2 cellular contexts compared by ENCODE assay signal in the genomic region with DNA sequence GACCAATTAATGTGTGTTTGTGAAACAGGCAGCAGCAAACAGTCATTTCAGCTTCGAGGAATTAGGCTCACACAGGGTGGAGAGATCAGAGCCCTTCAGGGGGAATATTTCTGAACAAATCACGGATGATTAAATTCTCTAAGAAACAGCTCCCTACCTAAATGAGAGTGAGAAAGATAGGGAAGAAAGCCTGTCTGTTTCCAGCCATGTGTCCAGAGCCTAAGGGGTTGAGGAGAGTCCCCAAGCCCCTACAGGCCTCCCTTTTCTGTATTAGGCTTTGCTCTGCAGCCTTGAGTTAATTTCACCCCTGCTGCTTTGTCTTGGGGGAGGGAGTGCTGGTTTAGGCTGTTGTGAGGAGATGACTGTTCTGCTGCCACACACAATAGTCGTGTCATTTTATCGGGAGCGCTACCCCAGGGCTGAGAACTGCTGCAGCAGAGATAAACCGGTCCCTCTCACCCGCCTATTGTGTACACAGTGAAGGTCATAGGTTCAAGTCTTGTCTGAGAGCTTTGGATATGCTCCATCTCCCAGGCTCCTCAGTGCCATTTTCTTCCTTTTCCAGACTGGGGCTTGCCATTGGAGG.
TF ChIP-seq lines count a peak whose summit lies in the region.

No MANE protein-coding gene starts in this region.

TF ChIP-seq in GM23338, 12 proteins besides CTCF, POLR2A, EP300 and RAD21 (continued from another document):
- no peak for TF ChIP-seq REST (IDR thresholded peaks at IDR 0.05; ENCODE audit: unreplicated experiment)
- TF ChIP-seq EZH2 (IDR thresholded peaks at IDR 0.05; ENCODE audit: low read depth, unreplicated experiment), result no peak
- no peak for TF ChIP-seq EZH2phosphoT487 (IDR thresholded peaks at IDR 0.05; ENCODE audit: unreplicated experiment)
- no peak for TF ChIP-seq ZNF331 (CRISPR knock-in tag; IDR thresholded peaks at IDR 0.05; ENCODE audit: low read depth)
- TF ChIP-seq NANOG (IDR thresholded peaks at IDR 0.05; ENCODE audit: borderline replicate concordance), result no peak
- TF ChIP-seq CREB1 (CRISPR knock-in tag; IDR thresholded peaks at IDR 0.05; ENCODE audit: low read depth), result no peak
- no peak; the same call in 1 of the 2 replicates for TF ChIP-seq POLR2AphosphoS5 (IDR thresholded peaks at IDR 0.05; ENCODE audit: low read depth)
- no peak for TF ChIP-seq JUNB (IDR thresholded peaks at IDR 0.05; ENCODE audit: unreplicated experiment)
- TF ChIP-seq ZNF114 (CRISPR knock-in tag; IDR thresholded peaks at IDR 0.05), result no peak
- TF ChIP-seq, protein P1, sequence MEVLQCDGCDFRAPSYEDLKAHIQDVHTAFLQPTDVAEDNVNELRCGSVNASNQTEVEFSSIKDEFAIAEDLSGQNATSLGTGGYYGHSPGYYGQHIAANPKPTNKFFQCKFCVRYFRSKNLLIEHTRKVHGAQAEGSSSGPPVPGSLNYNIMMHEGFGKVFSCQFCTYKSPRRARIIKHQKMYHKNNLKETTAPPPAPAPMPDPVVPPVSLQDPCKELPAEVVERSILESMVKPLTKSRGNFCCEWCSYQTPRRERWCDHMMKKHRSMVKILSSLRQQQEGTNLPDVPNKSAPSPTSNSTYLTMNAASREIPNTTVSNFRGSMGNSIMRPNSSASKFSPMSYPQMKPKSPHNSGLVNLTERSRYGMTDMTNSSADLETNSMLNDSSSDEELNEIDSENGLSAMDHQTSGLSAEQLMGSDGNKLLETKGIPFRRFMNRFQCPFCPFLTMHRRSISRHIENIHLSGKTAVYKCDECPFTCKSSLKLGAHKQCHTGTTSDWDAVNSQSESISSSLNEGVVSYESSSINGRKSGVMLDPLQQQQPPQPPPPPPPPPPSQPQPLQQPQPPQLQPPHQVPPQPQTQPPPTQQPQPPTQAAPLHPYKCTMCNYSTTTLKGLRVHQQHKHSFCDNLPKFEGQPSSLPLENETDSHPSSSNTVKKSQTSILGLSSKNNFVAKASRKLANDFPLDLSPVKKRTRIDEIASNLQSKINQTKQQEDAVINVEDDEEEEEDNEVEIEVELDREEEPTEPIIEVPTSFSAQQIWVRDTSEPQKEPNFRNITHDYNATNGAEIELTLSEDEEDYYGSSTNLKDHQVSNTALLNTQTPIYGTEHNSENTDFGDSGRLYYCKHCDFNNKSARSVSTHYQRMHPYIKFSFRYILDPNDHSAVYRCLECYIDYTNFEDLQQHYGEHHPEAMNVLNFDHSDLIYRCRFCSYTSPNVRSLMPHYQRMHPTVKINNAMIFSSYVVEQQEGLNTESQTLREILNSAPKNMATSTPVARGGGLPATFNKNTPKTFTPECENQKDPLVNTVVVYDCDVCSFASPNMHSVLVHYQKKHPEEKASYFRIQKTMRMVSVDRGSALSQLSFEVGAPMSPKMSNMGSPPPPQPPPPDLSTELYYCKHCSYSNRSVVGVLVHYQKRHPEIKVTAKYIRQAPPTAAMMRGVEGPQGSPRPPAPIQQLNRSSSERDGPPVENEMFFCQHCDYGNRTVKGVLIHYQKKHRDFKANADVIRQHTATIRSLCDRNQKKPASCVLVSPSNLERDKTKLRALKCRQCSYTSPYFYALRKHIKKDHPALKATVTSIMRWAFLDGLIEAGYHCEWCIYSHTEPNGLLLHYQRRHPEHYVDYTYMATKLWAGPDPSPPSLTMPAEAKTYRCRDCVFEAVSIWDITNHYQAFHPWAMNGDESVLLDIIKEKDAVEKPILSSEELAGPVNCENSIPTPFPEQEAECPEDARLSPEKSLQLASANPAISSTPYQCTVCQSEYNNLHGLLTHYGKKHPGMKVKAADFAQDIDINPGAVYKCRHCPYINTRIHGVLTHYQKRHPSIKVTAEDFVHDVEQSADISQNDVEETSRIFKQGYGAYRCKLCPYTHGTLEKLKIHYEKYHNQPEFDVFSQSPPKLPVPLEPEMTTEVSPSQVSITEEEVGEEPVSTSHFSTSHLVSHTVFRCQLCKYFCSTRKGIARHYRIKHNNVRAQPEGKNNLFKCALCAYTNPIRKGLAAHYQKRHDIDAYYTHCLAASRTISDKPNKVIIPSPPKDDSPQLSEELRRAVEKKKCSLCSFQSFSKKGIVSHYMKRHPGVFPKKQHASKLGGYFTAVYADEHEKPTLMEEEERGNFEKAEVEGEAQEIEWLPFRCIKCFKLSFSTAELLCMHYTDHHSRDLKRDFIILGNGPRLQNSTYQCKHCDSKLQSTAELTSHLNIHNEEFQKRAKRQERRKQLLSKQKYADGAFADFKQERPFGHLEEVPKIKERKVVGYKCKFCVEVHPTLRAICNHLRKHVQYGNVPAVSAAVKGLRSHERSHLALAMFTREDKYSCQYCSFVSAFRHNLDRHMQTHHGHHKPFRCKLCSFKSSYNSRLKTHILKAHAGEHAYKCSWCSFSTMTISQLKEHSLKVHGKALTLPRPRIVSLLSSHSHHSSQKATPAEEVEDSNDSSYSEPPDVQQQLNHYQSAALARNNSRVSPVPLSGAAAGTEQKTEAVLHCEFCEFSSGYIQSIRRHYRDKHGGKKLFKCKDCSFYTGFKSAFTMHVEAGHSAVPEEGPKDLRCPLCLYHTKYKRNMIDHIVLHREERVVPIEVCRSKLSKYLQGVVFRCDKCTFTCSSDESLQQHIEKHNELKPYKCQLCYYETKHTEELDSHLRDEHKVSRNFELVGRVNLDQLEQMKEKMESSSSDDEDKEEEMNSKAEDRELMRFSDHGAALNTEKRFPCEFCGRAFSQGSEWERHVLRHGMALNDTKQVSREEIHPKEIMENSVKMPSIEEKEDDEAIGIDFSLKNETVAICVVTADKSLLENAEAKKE (CRISPR knock-in tag; IDR thresholded peaks at IDR 0.05), result no peak
- TF ChIP-seq STAT1 (IDR thresholded peaks at IDR 0.05; ENCODE audit: unreplicated experiment), result no peak
TF ChIP-seq in GM23338: peak in this region for 0.

TF ChIP-seq in liver, 16 proteins besides CTCF, POLR2A, EP300 and RAD21 (continued from another document):
- TF ChIP-seq RXRA (IDR thresholded peaks at IDR 0.05) (peak; percentile 5 to 26), HNF4A (conservative IDR thresholded peaks at IDR 0.05) (no peak), YY1 (IDR thresholded peaks at IDR 0.05) (peak; percentile 4), SP1 (IDR thresholded peaks at IDR 0.05) (peak; percentile 36)
- TF ChIP-seq, protein P2, sequence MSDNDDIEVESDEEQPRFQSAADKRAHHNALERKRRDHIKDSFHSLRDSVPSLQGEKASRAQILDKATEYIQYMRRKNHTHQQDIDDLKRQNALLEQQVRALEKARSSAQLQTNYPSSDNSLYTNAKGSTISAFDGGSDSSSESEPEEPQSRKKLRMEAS (IDR thresholded peaks at IDR 0.05), result no peak
TF ChIP-seq in liver: peak in this region for 8.
